ENCODE assay signal across 32 cellular contexts in genomic region chr10:6915307-6915706, GRCh38.
"Had no signal": no experiment of that assay in that cellular context is flagged by ENCODE, and none has a peak within 500 bp of the region (broad histone marks: within the 10 kb centered on the region; RNA-seq: fewer than 3 reads in every experiment).

No MANE protein-coding gene starts in this region.

- H3K27ac ChIP-seq: adrenal gland, ascending aorta, body of pancreas, brain microvascular endothelial cell, breast epithelium, cardiac muscle cell had no signal

- H3K36me3 ChIP-seq: adrenal gland, ascending aorta, brain microvascular endothelial cell, breast epithelium, cardiac muscle cell had no signal

- H3K27me3 ChIP-seq: adrenal gland, ascending aorta, body of pancreas, brain microvascular endothelial cell, breast epithelium had no signal

- ATAC-seq: activated naive CD4-positive, alpha-beta T cell treated with anti-CD3 and anti-CD28 coated beads, Interleukin-2, amount 50 U/mL, for 72 hours; activated naive CD8-positive, alpha-beta T cell treated with anti-CD3 and anti-CD28 coated beads, Interleukin-2, amount 50 U/mL, for 24 hours; activated T-cell treated with anti-CD3 and anti-CD28 coated beads, Interleukin-2, amount 50 U/mL, for 4 hours; activated T-cell treated with anti-CD3 and anti-CD28 coated beads, Interleukin-2, amount 50 U/mL, for 72 hours; activated T-helper 17 cell treated with anti-CD3 and anti-CD28 coated beads, Interleukin-2, amount 50 U/mL, for 72 hours; body of pancreas had no signal

- DNase-seq: activated effector memory CD4-positive, alpha-beta T cell treated with anti-CD3 and anti-CD28 coated beads, Interleukin-2, amount 50 U/mL, for 16 hours; activated effector memory CD4-positive, alpha-beta T cell treated with Interleukin-2 at 50 U/mL for 16 hours; activated gamma-delta T cell; activated gamma-delta T cell treated with Interleukin-2 at 50 U/mL for 16 hours; activated naive CD4-positive, alpha-beta T cell; activated naive CD4-positive, alpha-beta T cell treated with anti-CD3 and anti-CD28 coated beads for 36 hours; activated naive CD4-positive, alpha-beta T cell treated with anti-CD3 and anti-CD28 coated beads, Interleukin-2, amount 10 ng/mL, durations not matched to agents 7 days and 5 days; activated naive CD4-positive, alpha-beta T cell treated with anti-CD3 and anti-CD28 coated beads, Interleukin-2, amount 50 U/mL, for 16 hours; activated naive CD4-positive, alpha-beta T cell treated with Interleukin-2 at 50 U/mL for 16 hours; activated naive CD8-positive, alpha-beta T cell treated with anti-CD3 and anti-CD28 coated beads for 36 hours; activated naive CD8-positive, alpha-beta T cell treated with anti-CD3 and anti-CD28 coated beads, Interleukin-2, amount 10 ng/mL, durations not matched to agents 7 days and 5 days; activated naive CD8-positive, alpha-beta T cell treated with anti-CD3 and anti-CD28 coated beads, Interleukin-2, amount 50 U/mL, for 24 hours; activated T-cell treated with anti-CD3 and anti-CD28 coated beads, Interleukin-2, amount 50 U/mL, for 1 hour; activated T-cell treated with anti-CD3 and anti-CD28 coated beads, Interleukin-2, amount 50 U/mL, for 24 hours; activated T-cell treated with anti-CD3 and anti-CD28 coated beads, Interleukin-2, amount 50 U/mL, for 4 hours; activated T-cell treated with anti-CD3 and anti-CD28 coated beads, Interleukin-2, amount 50 U/mL, for 48 hours; activated T-cell treated with anti-CD3 and anti-CD28 coated beads, Interleukin-2, amount 50 U/mL, for 72 hours; adrenal gland; amniotic stem cell; amygdala; anterior cingulate cortex; aorta; body of pancreas; brain microvascular endothelial cell; caudate nucleus; central memory CD4-positive, alpha-beta T cell; cerebellar nuclear complex had no signal

- H3K4me3 ChIP-seq: adrenal gland, ascending aorta, body of pancreas, breast epithelium, cardiac muscle cell had no signal

- H3K4me1 ChIP-seq: ascending aorta, breast epithelium had no signal

- H3K9me3 ChIP-seq: adrenal gland, ascending aorta, body of pancreas, breast epithelium had no signal
